12 cellular contexts compared by ENCODE assay signal in genomic region chr16:70589998-70590471, GRCh38. TPM values are rescaled to one million over a fixed set of nuclear protein-coding genes. Genes with fewer than 3 reads are reported as not detected.
DNase-seq lines count a peak whose midpoint lies in the region; ATAC-seq lines count a peak whose summit lies in the region.
"Had no signal": no experiment of that assay in that cellular context is flagged by ENCODE, and none has a peak within 500 bp of the region (broad histone marks: within the 10 kb centered on the region; RNA-seq: fewer than 3 reads in every experiment).

No MANE protein-coding gene starts in this region.

- peaks cover 3% of the 10 kb centered on the region for H3K4me1 ChIP-seq in right cardiac atrium (ENCODE audit: control insufficient read depth, insufficient read depth, low read length)

- no peaks in the 10 kb centered on the region for H3K27me3 ChIP-seq in right cardiac atrium (ENCODE audit: control insufficient read depth, insufficient read depth)

- WGBS in right cardiac atrium: 22% methylated on average over 10 of the region's 10 CpGs

- no peaks in the 10 kb centered on the region for H3K9me3 ChIP-seq in right cardiac atrium (ENCODE audit: control insufficient read depth, low read length)

- intact Hi-C loops in right cardiac atrium (cut with DNase I): loop anchor here in 1 of 4 donors (10.0 kb wide), 1 partner anchor 45 kb away; no protein-coding TSS in a partner anchor

- DNase-seq in Daoy (ENCODE audit: low read depth): peak; percentile 63
- peak; percentile 60 for DNase-seq in brain pericyte (ENCODE audit: low read depth, low spot score)
- peak; percentile 38 to 70 (median 68) for DNase-seq in right cardiac atrium
- DNase-seq in skeletal muscle cell (ENCODE audit: low read depth): peak; percentile 64
- no peak for DNase-seq in SIG-M5 treated with dmso at 0.1 percent for 504 hours (lab: John Stamatoyannopoulos, UW; ENCODE audit: unreplicated experiment)
- no peak for DNase-seq in NCI-H2029 treated with DMSO at 0.1 percent for 48 hours (lab: John Stamatoyannopoulos, UW)
- DNase-seq: activated CD4-positive, alpha-beta T cell treated with anti-CD3 and anti-CD28 coated beads, Interleukin-2, amount 50 U/mL, for 1 hour; CD4-positive, alpha-beta memory T cell; NCI-H2029; SIG-M5 had no signal

- H3K4me3 ChIP-seq in right cardiac atrium (ENCODE audit: low read length): no peak overlapping the region
- H3K4me3 ChIP-seq in skeletal muscle cell (ENCODE audit: low read depth, low read length): no peak overlapping the region

- no peak overlapping the region for H3K27ac ChIP-seq in right cardiac atrium (ENCODE audit: low read length)

- peak; percentile 15 to 34 for ATAC-seq in right cardiac atrium
- no peak for ATAC-seq in GM18873 (IDR thresholded peaks at IDR 0.05; ENCODE audit: low FRiP score, unreplicated experiment)
- ATAC-seq in GM18519 (IDR thresholded peaks at IDR 0.05; ENCODE audit: low FRiP score, unreplicated experiment): no peak

RNA-seq across cellular contexts. Expression of gene IL34, which starts 56.3 kb away (rescaled TPM):
- total RNA-seq in Daoy (2014; rRNA removed; shearing (Covaris generic)): 0.54 and 2.7 TPM in 2 replicates
- 1 to 10 TPM in 2 of 4 donors, under 1 TPM in 2; 0.74 to 2.1 (median 1.5) TPM for total RNA-seq in right cardiac atrium
- polyA plus RNA-seq in right cardiac atrium: 1.9 TPM
- total RNA-seq: CD4-positive, alpha-beta memory T cell had no signal
- polyA plus RNA-seq: CD4-positive, alpha-beta memory T cell had no signal

Comparison
In these comparisons a context has a peak if more than half of its experiments do, and no peak if none do; other contexts are left out.
1. DNase-seq: peak in Daoy (single experiment), brain pericyte (single experiment), right cardiac atrium (3 of 3) and skeletal muscle cell (single experiment); none in SIG-M5 treated with dmso at 0.1 percent for 504 hours (single experiment) and NCI-H2029 treated with DMSO at 0.1 percent for 48 hours (single experiment).
2. ATAC-seq: peak in right cardiac atrium (2 of 2); none in GM18873 (single experiment) and GM18519 (single experiment).